15 cellular contexts compared by ENCODE assay signal in genomic region chr16:85507342-85507741, GRCh38.
DNase-seq lines count a peak whose midpoint lies in the region; ATAC-seq and TF ChIP-seq lines count a peak whose summit lies in the region.
"Had no signal": no experiment of that assay in that cellular context is flagged by ENCODE, and none has a peak within 500 bp of the region (broad histone marks: within the 10 kb centered on the region; RNA-seq: fewer than 3 reads in every experiment).

No MANE protein-coding gene starts in this region.

- H3K27me3 ChIP-seq in heart right ventricle (no peaks in the 10 kb centered on the region), neuronal stem cell (ENCODE audit: control insufficient read depth in 3 of 3, insufficient read depth in 3 of 3, low read depth in 1 of 3, low read length in 3 of 3) (no peaks in the 10 kb centered on the region)

- H3K79me1 ChIP-seq in neuronal stem cell (ENCODE audit: low read depth, low read length), result peaks cover 2% of the 10 kb centered on the region

- peak overlapping the region; percentile 31 for H3K14ac ChIP-seq in neuronal stem cell (ENCODE audit: low read length)

- no peak overlapping the region for H4K91ac ChIP-seq in neuronal stem cell (ENCODE audit: low read depth, low read length, poor library complexity)

- WGBS in heart right ventricle, 2 donors, result 58% methylated on average over 8 of the region's 8 CpGs
- WGBS in neuronal stem cell (ENCODE audit: extremely low coverage in 2 of 2, insufficient read length in 2 of 2, insufficient replicate concordance in 1 of 2), 2 donors, result no CpG with 5 or more reads among the region's 8 CpGs

- no peak overlapping the region for H3K4ac ChIP-seq in neuronal stem cell (ENCODE audit: low read length)

- no peak overlapping the region for H3K4me3 Mint-ChIP-seq in activated T-cell treated with anti-CD3 and anti-CD28 coated beads, Interleukin-2, amount 50 U/mL, for 24 hours
- H3K4me3 Mint-ChIP-seq: CD4-positive, alpha-beta memory T cell; HFFc6 had no signal

- no peak overlapping the region for H2AFZ ChIP-seq in neuronal stem cell (ENCODE audit: low read length)

- H2BK15ac ChIP-seq in neuronal stem cell (ENCODE audit: low read length), result no peak overlapping the region

- no peak overlapping the region for H4K8ac ChIP-seq in neuronal stem cell (ENCODE audit: low read depth, low read length)

- H3K27ac ChIP-seq in heart right ventricle, result peak overlapping the region in 1 of 10 donors; percentile 37
- no peak overlapping the region for H3K27ac ChIP-seq in neuronal stem cell (replicated peaks; ENCODE audit: low read length)
- H3K27ac ChIP-seq: C4-2B had no signal

- intact Hi-C loops in heart right ventricle (cut with DNase I), result no loop called here
- intact Hi-C loops in Right ventricle myocardium inferior (cut with DNase I), result no loop called here
- intact Hi-C loops in posterior vena cava (cut with DNase I), result no loop called here

- TF ChIP-seq RAD21 in Ishikawa (IDR thresholded peaks at IDR 0.05; ENCODE audit: low read depth), result no peak

- no peak overlapping the region for H2BK12ac ChIP-seq in neuronal stem cell (ENCODE audit: low read length)

- H2BK5ac ChIP-seq in neuronal stem cell (ENCODE audit: low read length), result no peak overlapping the region

- H3K36me3 ChIP-seq in heart right ventricle, result no peaks in the 10 kb centered on the region
- no peaks in the 10 kb centered on the region for H3K36me3 ChIP-seq in neuronal stem cell (replicated peaks in 1 of 2; ENCODE audit: control insufficient read depth in 2 of 2, insufficient read depth in 2 of 2, low read length in 2 of 2)

- DNase-seq in heart right ventricle (no peak), Right ventricle myocardium inferior (ENCODE audit: missing footprints) (no peak), dermis blood vessel endothelial cell (peak; percentile 67), neuronal stem cell (ENCODE audit: low spot score) (no peak), glomerular visceral epithelial cell (ENCODE audit: extremely low spot score) (no peak), posterior vena cava (ENCODE audit: low spot score) (no peak)
- DNase-seq in activated T-cell treated with anti-CD3 and anti-CD28 coated beads, Interleukin-2, amount 50 U/mL, for 24 hours, result no peak
- DNase-seq: ACHN; CD4-positive, alpha-beta memory T cell; DMS79; HCEC 1CT; HFFc6 had no signal

- H3K9me3 Mint-ChIP-seq in activated T-cell treated with anti-CD3 and anti-CD28 coated beads, Interleukin-2, amount 50 U/mL, for 24 hours, result no peaks in the 10 kb centered on the region
- H3K9me3 Mint-ChIP-seq: CD4-positive, alpha-beta memory T cell; HFFc6 had no signal

- ATAC-seq in heart right ventricle, result peak in 7 of 8 donors; percentile 11 to 72 (median 31)
- no peak for ATAC-seq in Right ventricle myocardium inferior
- ATAC-seq: GM12878 had no signal

- H3K9me3 ChIP-seq in heart right ventricle, result no peaks in the 10 kb centered on the region
- H3K9me3 ChIP-seq in neuronal stem cell (replicated peaks in 1 of 2; ENCODE audit: control insufficient read depth in 2 of 2, insufficient read depth in 1 of 2, low read depth in 1 of 2, low read length in 2 of 2), result no peaks in the 10 kb centered on the region

- TF ChIP-seq EP300 in Ishikawa (IDR thresholded peaks at IDR 0.05; ENCODE audit: borderline replicate concordance), result no peak; the same call in 1 of the 2 replicates

- H3K23ac ChIP-seq in neuronal stem cell (ENCODE audit: low read depth, low read length, poor library complexity), result no peak overlapping the region

- H3K36me3 Mint-ChIP-seq in activated T-cell treated with anti-CD3 and anti-CD28 coated beads, Interleukin-2, amount 50 U/mL, for 24 hours (ENCODE audit: low read depth), result no peaks in the 10 kb centered on the region
- H3K36me3 Mint-ChIP-seq: CD4-positive, alpha-beta memory T cell had no signal

- H3K4me3 ChIP-seq in heart right ventricle (no peak overlapping the region), neuronal stem cell (ENCODE audit: low read length in 2 of 2) (no peak overlapping the region)
- H3K4me3 ChIP-seq: GM12878 had no signal

- H3K4me2 ChIP-seq in neuronal stem cell (ENCODE audit: insufficient read depth, low read length, poor library complexity, severe bottlenecking), result no peak overlapping the region

- H2BK120ac ChIP-seq in neuronal stem cell (ENCODE audit: low read depth, low read length), result peak overlapping the region; percentile 82

- peak overlapping the region; percentile 83 for H2AK5ac ChIP-seq in neuronal stem cell (ENCODE audit: low read depth, low read length)

- no peak overlapping the region for H3K27ac Mint-ChIP-seq in activated T-cell treated with anti-CD3 and anti-CD28 coated beads, Interleukin-2, amount 50 U/mL, for 24 hours
- H3K27ac Mint-ChIP-seq: CD4-positive, alpha-beta memory T cell; HFFc6 had no signal

- H3K4me1 ChIP-seq in heart right ventricle (peaks cover 5 to 32% (median 22%) of the 10 kb centered on the region in 9 donors), neuronal stem cell (ENCODE audit: control insufficient read depth in 2 of 2, insufficient read depth in 1 of 2, low read depth in 1 of 2, low read length in 2 of 2) (peaks cover 7 to 33% of the 10 kb centered on the region in 2 donors)

- no peaks in the 10 kb centered on the region for H3K4me1 Mint-ChIP-seq in activated T-cell treated with anti-CD3 and anti-CD28 coated beads, Interleukin-2, amount 50 U/mL, for 24 hours (ENCODE audit: low read depth)

- H3K27me3 Mint-ChIP-seq in activated T-cell treated with anti-CD3 and anti-CD28 coated beads, Interleukin-2, amount 50 U/mL, for 24 hours, result no peaks in the 10 kb centered on the region

- H3K18ac ChIP-seq in neuronal stem cell (ENCODE audit: low read length), result peak overlapping the region; percentile 41

- no peak for TF ChIP-seq CTCF in heart right ventricle (IDR thresholded peaks at IDR 0.05)

- peak overlapping the region; percentile 44 for H3K9ac ChIP-seq in neuronal stem cell (ENCODE audit: low read depth, low read length, poor library complexity)

TF ChIP-seq in Ishikawa, 13 proteins besides CTCF, POLR2A, EP300 and RAD21:
- TF ChIP-seq TEAD4 (IDR thresholded peaks at IDR 0.05), result peak; percentile 78
- no peak for TF ChIP-seq CREB1 (IDR thresholded peaks at IDR 0.05; ENCODE audit: low read depth)
- TF ChIP-seq REST (IDR thresholded peaks at IDR 0.05; ENCODE audit: low read depth), result no peak
- no peak for TF ChIP-seq MAX (IDR thresholded peaks at IDR 0.05)
- TF ChIP-seq TAF1 (IDR thresholded peaks at IDR 0.05; ENCODE audit: low read depth), result no peak
- no peak for TF ChIP-seq CEBPB (IDR thresholded peaks at IDR 0.05)
- TF ChIP-seq EGR1 (IDR thresholded peaks at IDR 0.05), result no peak
- TF ChIP-seq YY1 (IDR thresholded peaks at IDR 0.05; ENCODE audit: low read depth), result no peak
- TF ChIP-seq NFIC (IDR thresholded peaks at IDR 0.05), result peak; percentile 84
- TF ChIP-seq TCF12 (IDR thresholded peaks at IDR 0.05; ENCODE audit: low read depth), result no peak
- TF ChIP-seq FOXM1 (IDR thresholded peaks at IDR 0.05; ENCODE audit: borderline replicate concordance, low read depth), result no peak
- TF ChIP-seq USF1 (IDR thresholded peaks at IDR 0.05), result no peak
- TF ChIP-seq ZBTB7A (IDR thresholded peaks at IDR 0.05; ENCODE audit: low read depth), result peak; percentile 51; the same call in 1 of the 2 replicates
